Comparison of ENCODE assay signal across 1 cellular context in genomic region chr5:181190711-181191525, GRCh38.
A peak's percentile ranks its signal among the peaks of the same experiment; 100 is the strongest.
TF ChIP-seq lines count a peak whose summit lies in the region.

No MANE protein-coding gene starts in this region.

TF ChIP-seq in HEK293, 187 proteins besides CTCF, POLR2A, EP300 and RAD21 (continued from another document and continues in another):
- TF ChIP-seq ZNF324 (tag by site-specific recombination; IDR thresholded peaks at IDR 0.05) (no peak), ZNF510 (tag by site-specific recombination; IDR thresholded peaks at IDR 0.05; ENCODE audit: insufficient replicate concordance) (no peak), WT1 (tag by site-specific recombination; IDR thresholded peaks at IDR 0.05) (no peak; the same call in 1 of the 2 replicates), ZIC2 (tag by site-specific recombination; IDR thresholded peaks at IDR 0.05) (peak; percentile 64), ZNF837 (tag by site-specific recombination; IDR thresholded peaks at IDR 0.05) (no peak), ZNF239 (tag by site-specific recombination; IDR thresholded peaks at IDR 0.05) (0 out of 2 replicates have a peak, but pooled peaks have one; percentile 42), YY1 (tag by site-specific recombination; IDR thresholded peaks at IDR 0.05) (no peak), KLF8 (tag by site-specific recombination; IDR thresholded peaks at IDR 0.05) (no peak), ZNF701 (tag by site-specific recombination; IDR thresholded peaks at IDR 0.05) (no peak), ZFP37 (tag by site-specific recombination; IDR thresholded peaks at IDR 0.05) (peak; percentile 79; the same call in 1 of the 2 replicates), ZNF704 (tag by site-specific recombination; IDR thresholded peaks at IDR 0.05) (no peak), ZNF18 (tag by site-specific recombination; IDR thresholded peaks at IDR 0.05) (no peak), ZNF76 (tag by site-specific recombination; IDR thresholded peaks at IDR 0.05; ENCODE audit: borderline replicate concordance, low read depth) (peak; percentile 86), ZNF26 (tag by site-specific recombination; IDR thresholded peaks at IDR 0.05) (no peak), ZNF174 (tag by site-specific recombination; IDR thresholded peaks at IDR 0.05) (no peak), ZNF518A (tag by site-specific recombination; conservative IDR thresholded peaks at IDR 0.05; ENCODE audit: low read depth) (no peak), MZF1 (tag by site-specific recombination; IDR thresholded peaks at IDR 0.05; ENCODE audit: borderline replicate concordance) (no peak), ZNF221 (tag by site-specific recombination; IDR thresholded peaks at IDR 0.05; ENCODE audit: borderline replicate concordance) (no peak), ZNF600 (tag by site-specific recombination; IDR thresholded peaks at IDR 0.05) (peak; percentile 87), ZNF366 (tag by site-specific recombination; conservative IDR thresholded peaks at IDR 0.05) (peak; percentile 97), ZBTB8A (tag by site-specific recombination; IDR thresholded peaks at IDR 0.05) (no peak), SP3 (tag by site-specific recombination; IDR thresholded peaks at IDR 0.05) (no peak), ZXDB (tag by site-specific recombination; IDR thresholded peaks at IDR 0.05) (no peak), ZNF169 (tag by site-specific recombination; IDR thresholded peaks at IDR 0.05) (no peak), ZNF416 (tag by site-specific recombination; IDR thresholded peaks at IDR 0.05) (no peak), ZSCAN30 (tag by site-specific recombination; IDR thresholded peaks at IDR 0.05) (no peak), GLI4 (tag by site-specific recombination; IDR thresholded peaks at IDR 0.05) (0 out of 2 replicates have a peak, but pooled peaks have one; percentile 64), ZNF626 (tag by site-specific recombination; IDR thresholded peaks at IDR 0.05) (no peak), SP7 (tag by site-specific recombination; IDR thresholded peaks at IDR 0.05) (no peak; the same call in 1 of the 2 replicates), ZNF473 (tag by site-specific recombination; IDR thresholded peaks at IDR 0.05) (no peak), SCRT1 (tag by site-specific recombination; IDR thresholded peaks at IDR 0.05; ENCODE audit: borderline replicate concordance) (no peak), ZNF398 (tag by site-specific recombination; IDR thresholded peaks at IDR 0.05) (peak; percentile 13; the same call in 1 of the 2 replicates), ZNF670 (tag by site-specific recombination; IDR thresholded peaks at IDR 0.05; ENCODE audit: low read depth) (no peak), ZSCAN16 (tag by site-specific recombination; IDR thresholded peaks at IDR 0.05) (peak; percentile 60; the same call in 1 of the 2 replicates), ZNF645 (tag by site-specific recombination; IDR thresholded peaks at IDR 0.05) (no peak), ZNF354C (tag by site-specific recombination; IDR thresholded peaks at IDR 0.05; ENCODE audit: borderline replicate concordance, low read depth) (no peak), ZNF571 (tag by site-specific recombination; IDR thresholded peaks at IDR 0.05) (no peak), TRIM28 (IDR thresholded peaks at IDR 0.05; ENCODE audit: borderline replicate concordance, low read length) (0 out of 2 replicates have a peak, but pooled peaks have one; percentile 22), ZBTB1 (tag by site-specific recombination; IDR thresholded peaks at IDR 0.05) (no peak), ZNF501 (tag by site-specific recombination; IDR thresholded peaks at IDR 0.05) (no peak; the same call in 1 of the 2 replicates), HIC1 (tag by site-specific recombination; IDR thresholded peaks at IDR 0.05) (0 out of 2 replicates have a peak, but pooled peaks have one; percentile 28), ZEB2 (tag by site-specific recombination; IDR thresholded peaks at IDR 0.05) (0 out of 2 replicates have a peak, but pooled peaks have one; percentile 68), PBX3 (CRISPR knock-in tag; IDR thresholded peaks at IDR 0.05) (no peak), ZNF404 (tag by site-specific recombination; IDR thresholded peaks at IDR 0.05) (no peak), MYNN (tag by site-specific recombination; IDR thresholded peaks at IDR 0.05; ENCODE audit: borderline replicate concordance) (no peak), YY2 (tag by site-specific recombination; IDR thresholded peaks at IDR 0.05) (peak; percentile 65; the same call in 1 of the 2 replicates), ZNF792 (tag by site-specific recombination; IDR thresholded peaks at IDR 0.05) (no peak), PRDM1 (tag by site-specific recombination; IDR thresholded peaks at IDR 0.05) (peak; percentile 79; the same call in 1 of the 2 replicates), ZNF175 (tag by site-specific recombination; IDR thresholded peaks at IDR 0.05) (no peak), ZFP3 (tag by site-specific recombination; IDR thresholded peaks at IDR 0.05; ENCODE audit: low read depth) (no peak), ZNF843 (tag by site-specific recombination; IDR thresholded peaks at IDR 0.05) (no peak; the same call in 1 of the 2 replicates), ZNF112 (tag by site-specific recombination; IDR thresholded peaks at IDR 0.05) (no peak), ZNF555 (tag by site-specific recombination; conservative IDR thresholded peaks at IDR 0.05) (no peak), ZNF292 (tag by site-specific recombination; IDR thresholded peaks at IDR 0.05; ENCODE audit: borderline replicate concordance, low read depth) (no peak), ZNF184 (tag by site-specific recombination; IDR thresholded peaks at IDR 0.05) (no peak), ZNF138 (tag by site-specific recombination; IDR thresholded peaks at IDR 0.05; ENCODE audit: borderline replicate concordance) (no peak)
